Comparison of ENCODE assay signal across 1 cellular context in genomic region chr6:28956331-28956730, GRCh38.
TF ChIP-seq lines count a peak whose summit lies in the region.

No MANE protein-coding gene starts in this region.

TF ChIP-seq in K562, 482 proteins besides CTCF, POLR2A, EP300 and RAD21 (continued from another document):
- TF ChIP-seq PRDM10 (IDR thresholded peaks at IDR 0.05; ENCODE audit: partially characterized antibody) (peak; percentile 93), FOXJ2 (tag; IDR thresholded peaks at IDR 0.05) (no peak), HDAC6 (IDR thresholded peaks at IDR 0.05; ENCODE audit: low read depth, low read length) (no peak), ZBTB1 (CRISPR knock-in tag; IDR thresholded peaks at IDR 0.05; ENCODE audit: borderline replicate concordance, low read depth) (no peak), PHF8 (IDR thresholded peaks at IDR 0.05; ENCODE audit: borderline replicate concordance, low read length) (no peak), CEBPG (CRISPR knock-in tag; IDR thresholded peaks at IDR 0.05) (no peak), CEBPG (tag; conservative IDR thresholded peaks at IDR 0.05 in 1 of 2, IDR thresholded peaks at IDR 0.05 in 1 of 2) (peak in 1 of 2 experiments; percentile 36; a peak in 1 of 4 replicates), KLF16 (IDR thresholded peaks at IDR 0.05) (no peak), TRIM28 (IDR thresholded peaks at IDR 0.05) (no peak), ZBTB40 (IDR thresholded peaks at IDR 0.05) (peak; percentile 20; the same call in 1 of the 2 replicates), ZBTB40 (CRISPR knock-in tag; IDR thresholded peaks at IDR 0.05) (no peak), SNIP1 (IDR thresholded peaks at IDR 0.05; ENCODE audit: low read depth) (no peak), CC2D1A (IDR thresholded peaks at IDR 0.05) (no peak), NFYB (IDR thresholded peaks at IDR 0.05; ENCODE audit: extremely low read depth, insufficient read length) (no peak), EGR1 (conservative IDR thresholded peaks at IDR 0.05) (no peak), NFIC (IDR thresholded peaks at IDR 0.05) (no peak), ZFP1 (CRISPR knock-in tag; IDR thresholded peaks at IDR 0.05) (no peak), BRD4 (IDR thresholded peaks at IDR 0.05) (no peak), RBM22 (IDR thresholded peaks at IDR 0.05; ENCODE audit: low read depth, low read length, poor library complexity, severe bottlenecking) (no peak), SNRNP70 (optimal IDR thresholded peaks at IDR 0.05; ENCODE audit: low read depth, low read length) (no peak), CHAMP1 (IDR thresholded peaks at IDR 0.05) (no peak), SOX6 (IDR thresholded peaks at IDR 0.05) (peak; percentile 33; the same call in 1 of the 2 replicates), ZNF316 (IDR thresholded peaks at IDR 0.05) (no peak), PCBP1 (IDR thresholded peaks at IDR 0.05; ENCODE audit: low read depth, low read length, poor library complexity, severe bottlenecking) (no peak)
TF ChIP-seq in K562: peak in this region for 14.
